In the genomic region with DNA sequence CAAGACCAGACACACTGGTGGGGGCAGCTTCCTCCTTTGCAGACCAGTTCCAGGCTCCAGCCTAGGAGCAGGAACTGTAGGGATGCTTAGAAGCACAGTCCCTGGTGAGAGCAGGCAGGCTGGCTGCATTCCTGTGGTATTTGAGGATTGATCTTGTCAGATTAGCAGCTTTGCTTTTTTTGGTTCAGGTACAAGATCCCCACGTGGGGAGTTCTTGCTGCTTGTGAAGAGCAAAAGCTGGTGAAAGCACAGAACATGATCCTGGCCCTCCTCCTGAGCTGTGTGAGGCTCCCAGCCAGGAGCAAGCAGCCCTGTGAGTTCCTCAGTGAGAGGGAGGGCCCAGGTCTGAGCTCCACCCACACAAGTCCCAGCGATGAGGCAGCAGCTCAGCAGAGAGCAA, we compare ENCODE assay signal across 9 cellular contexts.
A peak's percentile ranks its signal among the peaks of the same experiment; 100 is the strongest.
DNase-seq lines count a peak whose midpoint lies in the region; ATAC-seq, FAIRE-seq and TF ChIP-seq lines count a peak whose summit lies in the region.
"Had no signal": no experiment of that assay in that cellular context is flagged by ENCODE, and none has a peak within 500 bp of the region (broad histone marks: within the 10 kb centered on the region; RNA-seq: fewer than 3 reads in every experiment).

No MANE protein-coding gene starts in this region.

- FAIRE-seq in kidney (lab: Jason Lieb, UNC): no peak
- FAIRE-seq: TTC549 had no signal

- POLR2A ChIA-PET in Panc1 (lab: Charles Lee): interaction anchor here (0.6 kb wide), 1 partner anchor 97 kb away, joined by 4 read pairs; no protein-coding TSS in a partner anchor

- H3K36me3 ChIP-seq in GM23248 (ENCODE audit: low read depth) (peaks cover 5% of the 10 kb centered on the region; the same call in 1 of the 2 replicates), Panc1 (ENCODE audit: control insufficient read depth, insufficient read depth, low read length) (no peaks in the 10 kb centered on the region), kidney (ENCODE audit: control insufficient read depth in 1 of 2, insufficient read depth in 2 of 2, low read length in 2 of 2) (no peaks in the 10 kb centered on the region)

- H4K20me1 ChIP-seq in GM23248 (ENCODE audit: insufficient read depth): no peaks in the 10 kb centered on the region

- in situ Hi-C loops in GM23248 (cut with MboI) (no loop called here), Panc1 (cut with HindIII; ENCODE audit: low pct_unique_long_range_greater_than_20kb, low sequenced_read_pairs) (no loop called here)

- no peak overlapping the region for H3K4me3 ChIP-seq in GM23248
- H3K4me3 ChIP-seq in Panc1 (ENCODE audit: low read depth in 2 of 2, low read length in 2 of 2): no peak overlapping the region
- H3K4me3 ChIP-seq in fibroblast of mammary gland (ENCODE audit: control insufficient read depth, low read depth, low read length): no peak overlapping the region
- H3K4me3 ChIP-seq in kidney (ENCODE audit: low read length in 2 of 2): no peak overlapping the region

- CTCF ChIA-PET in Panc1 (lab: Charles Lee): no interaction called here

- no peak overlapping the region for H3K4me2 ChIP-seq in GM23248 (ENCODE audit: unreplicated experiment)

- no peaks in the 10 kb centered on the region for H3K79me2 ChIP-seq in GM23248 (ENCODE audit: insufficient read depth)

- WGBS in GM23248 (ENCODE audit: low coverage in 1 of 2, low lambda C conversion rate in 2 of 2, missing lambda C conversion rate in 2 of 2), 2 experiments: 0 to 19% methylated on average over 2 of the region's 2 CpGs

- peak; percentile 91 for ATAC-seq in Panc1
- ATAC-seq in GM18858 (IDR thresholded peaks at IDR 0.05; ENCODE audit: unreplicated experiment): no peak
- ATAC-seq in HG03045 (IDR thresholded peaks at IDR 0.05; ENCODE audit: unreplicated experiment): no peak

- no TSS peak for BruUV-seq in Panc1 (replicated peaks; lab: Mats Ljungman, UMichigan)

- DNase-seq in GM23248 (peak; percentile 93), Panc1 (ENCODE audit: low read depth, low spot score) (no peak), fibroblast of mammary gland (ENCODE audit: low read depth) (peak; percentile 97), posterior cingulate gyrus (peak in 9 of 10 donors; percentile 30 to 96 (median 73)), kidney (no peak), T-helper 2 cell (no peak)

- no peaks in the 10 kb centered on the region for H3K27me3 ChIP-seq in GM23248 (replicated peaks; ENCODE audit: insufficient read depth)
- no peaks in the 10 kb centered on the region for H3K27me3 ChIP-seq in Panc1 (ENCODE audit: control insufficient read depth, insufficient read depth, low read length)

- peaks cover 33% of the 10 kb centered on the region for H3F3A ChIP-seq in GM23248 (ENCODE audit: insufficient read depth)

- H3K4me1 ChIP-seq in GM23248 (ENCODE audit: insufficient read depth) (peaks cover 20% of the 10 kb centered on the region), Panc1 (ENCODE audit: control insufficient read depth, insufficient read depth, low read length) (peaks cover 11% of the 10 kb centered on the region), kidney (ENCODE audit: control insufficient read depth in 1 of 2, insufficient read depth in 1 of 2, low read depth in 1 of 2, low read length in 2 of 2) (no peaks in the 10 kb centered on the region)

- H2AFZ ChIP-seq in GM23248: no peak overlapping the region

- H3K9me3 ChIP-seq in GM23248 (ENCODE audit: low read depth): no peaks in the 10 kb centered on the region
- no peaks in the 10 kb centered on the region for H3K9me3 ChIP-seq in Panc1 (ENCODE audit: control insufficient read depth, insufficient read depth, low read depth, low read length)
- no peaks in the 10 kb centered on the region for H3K9me3 ChIP-seq in kidney (ENCODE audit: control insufficient read depth in 1 of 2, low read length in 2 of 2)

- no peak overlapping the region for H3K9ac ChIP-seq in GM23248
- H3K9ac ChIP-seq in kidney (ENCODE audit: low read length in 2 of 2): no peak overlapping the region

- H3K27ac ChIP-seq in GM23248: no peak overlapping the region
- H3K27ac ChIP-seq in Panc1 (ENCODE audit: low read length): peak overlapping the region; percentile 65; the same call in 1 of the 2 replicates
- no peak overlapping the region for H3K27ac ChIP-seq in kidney (ENCODE audit: low read depth in 2 of 2, low read length in 2 of 2)

- intact Hi-C loops in Panc1 (cut with micrococcal nuclease; ENCODE audit: unreplicated experiment) (no loop called here), posterior cingulate gyrus (cut with DNase I) (no loop called here), kidney (cut with DNase I) (no loop called here)

- TF ChIP-seq CTCF in Panc1 (IDR thresholded peaks at IDR 0.05): no peak
- no peak for TF ChIP-seq CTCF in fibroblast of mammary gland (conservative IDR thresholded peaks at IDR 0.05; ENCODE audit: control insufficient read depth, insufficient read depth, low read depth, low read length)
- TF ChIP-seq CTCF in kidney (IDR thresholded peaks at IDR 0.05; ENCODE audit: borderline replicate concordance, extremely low read depth, insufficient read depth): no peak

- H3K9me2 ChIP-seq in GM23248 (ENCODE audit: insufficient read depth): no peaks in the 10 kb centered on the region

Comparison
In these comparisons a context has a peak if more than half of its experiments do, and no peak if none do; other contexts are left out.
1. DNase-seq: peak in GM23248 (single experiment), fibroblast of mammary gland (single experiment) and posterior cingulate gyrus (9 of 10); none in Panc1 (single experiment), kidney (single experiment) and T-helper 2 cell (0 of 5).